8 cellular contexts compared by ENCODE assay signal in the genomic region with DNA sequence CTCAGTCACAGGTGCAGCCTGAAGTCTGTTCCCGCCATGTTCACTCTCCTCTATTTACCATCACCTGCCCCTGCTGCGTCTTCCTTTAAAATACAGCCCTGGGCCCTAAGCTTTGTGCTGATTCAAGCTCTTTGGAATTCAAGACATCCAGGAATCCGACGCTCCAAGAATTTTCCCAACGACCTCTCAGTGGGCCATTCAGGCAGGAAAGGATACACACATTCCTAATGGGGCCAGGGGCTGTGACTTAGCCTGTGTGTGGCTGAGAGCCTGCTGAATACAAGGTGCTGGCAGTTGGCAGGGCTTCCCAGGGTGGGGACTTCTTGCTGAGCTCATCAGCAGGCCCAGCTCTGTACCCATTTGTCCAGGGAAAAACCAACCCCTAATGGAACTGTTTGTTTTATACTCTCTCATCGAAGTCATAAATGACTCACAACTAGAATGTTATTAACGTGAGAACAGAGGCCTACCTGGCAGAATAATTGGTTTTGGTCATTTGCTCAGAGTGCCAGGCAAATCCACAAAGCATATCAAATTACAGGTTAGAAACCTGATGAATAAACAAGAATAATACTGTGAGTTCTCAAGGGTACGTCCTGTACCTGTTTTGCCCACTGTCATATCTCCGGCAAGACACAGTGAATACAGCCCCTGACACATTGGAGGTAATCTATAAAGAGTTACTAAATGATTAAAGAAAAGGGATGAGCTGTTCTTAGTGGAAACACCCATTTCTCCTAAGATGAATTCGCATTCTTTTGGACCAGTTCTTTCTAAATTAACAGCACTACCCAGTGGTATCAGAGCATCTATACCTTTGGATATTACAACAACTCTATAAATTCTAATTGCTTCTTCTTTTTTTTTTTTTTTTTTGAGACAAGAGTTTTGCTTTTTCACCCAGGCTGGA. TPM values are rescaled to one million over a fixed set of nuclear protein-coding genes. Genes with fewer than 3 reads are reported as not detected.
A peak's percentile ranks its signal among the peaks of the same experiment; 100 is the strongest.
DNase-seq lines count a peak whose midpoint lies in the region; ATAC-seq and TF ChIP-seq lines count a peak whose summit lies in the region.

No MANE protein-coding gene starts in this region.

- DNase-seq in Caco-2 (peak; percentile 78 to 90), IMR-90 (peak; percentile 97), WTC11 (ENCODE audit: low spot score) (peak; percentile 86), anterior cingulate cortex (lab: John Stamatoyannopoulos, UW) (no peak)
- DNase-seq in stimulated activated naive CD4-positive, alpha-beta T cell (lab: John Stamatoyannopoulos, UW): no peak

- peak overlapping the region; percentile 45 for H3K18ac ChIP-seq in IMR-90 (ENCODE audit: low read depth, low read length)

- no peak for TF ChIP-seq RAD21 in IMR-90 (IDR thresholded peaks at IDR 0.05; ENCODE audit: low read length)

- H4K91ac ChIP-seq in IMR-90 (ENCODE audit: insufficient read depth, low read depth, low read length): peak overlapping the region; percentile 78

- H3K27ac Mint-ChIP-seq in Caco-2 (ENCODE audit: unreplicated experiment) (peak overlapping the region; percentile 95), WTC11 (peak overlapping the region; percentile 100)

- H3K27me3 ChIP-seq in Caco-2 (replicated peaks; ENCODE audit: control insufficient read depth, insufficient read depth, low read length) (no peaks in the 10 kb centered on the region), IMR-90 (ENCODE audit: control insufficient read depth, insufficient read depth, low read length) (no peaks in the 10 kb centered on the region), iPS-18a (ENCODE audit: control insufficient read depth, insufficient read depth, low read length) (no peaks in the 10 kb centered on the region), stomach smooth muscle (ENCODE audit: control insufficient read depth in 1 of 2, insufficient read depth in 2 of 2, low read length in 2 of 2) (no peaks in the 10 kb centered on the region)

- H3K4me1 ChIP-seq in Caco-2: peaks cover 40% of the 10 kb centered on the region
- peaks cover 22% of the 10 kb centered on the region for H3K4me1 ChIP-seq in IMR-90 (ENCODE audit: control insufficient read depth, insufficient read depth, low read length)
- peaks cover 45% of the 10 kb centered on the region for H3K4me1 ChIP-seq in iPS-18a (ENCODE audit: control insufficient read depth, low read depth, low read length)
- peaks cover 14% of the 10 kb centered on the region for H3K4me1 ChIP-seq in stomach smooth muscle (ENCODE audit: control insufficient read depth, insufficient read depth, low read length)

- peak overlapping the region; percentile 45; the same call in 1 of the 2 replicates for H3K56ac ChIP-seq in IMR-90 (ENCODE audit: extremely low read depth, insufficient read depth, low read length)

- H3K4me1 Mint-ChIP-seq in Caco-2 (ENCODE audit: low read depth, unreplicated experiment) (peaks cover 25% of the 10 kb centered on the region), WTC11 (peaks cover 73% of the 10 kb centered on the region)

- H4K8ac ChIP-seq in IMR-90 (ENCODE audit: low read depth in 2 of 2, low read length in 2 of 2): peak overlapping the region; percentile 27 to 66; a peak in 3 of 4 replicates

- ATAC-seq in IMR-90 (ENCODE audit: low read depth) (peak; percentile 70), WTC11 (peak; percentile 79), GM21786 (IDR thresholded peaks at IDR 0.05; ENCODE audit: unreplicated experiment) (no peak)

- dilution Hi-C loops in IMR-90 (cut with HindIII; ENCODE audit: low sequenced_read_pairs, unreplicated experiment): no loop called here

- H2AK9ac ChIP-seq in IMR-90 (replicated peaks; ENCODE audit: low read depth, low read length, poor library complexity): peak overlapping the region; percentile 72

- H3K23ac ChIP-seq in IMR-90 (ENCODE audit: low read depth, low read length): peak overlapping the region; percentile 33; the same call in 1 of the 2 replicates

- TF ChIP-seq POLR2A in IMR-90 (IDR thresholded peaks at IDR 0.05; ENCODE audit: low read depth, low read length): peak; percentile 28; the same call in 1 of the 2 replicates

- POLR2A ChIA-PET in Caco-2 (lab: Charles Lee): interaction anchor here (0.5 to 1.7 kb wide), 3 partner anchors 11 to 89 kb away, joined by 3 to 9 read pairs (median 4); partner anchors contain the start of gene KCMF1
- POLR2A ChIA-PET in IMR-90 (lab: Charles Lee; ENCODE audit: unreplicated experiment): interaction anchor here (0.6 kb wide), 1 partner anchor 13 kb away, joined by 3 read pairs; the partner anchor contains the start of gene KCMF1
- POLR2A ChIA-PET in WTC11 (lab: Charles Lee): interaction anchor here (0.5 to 5.8 kb wide), 11 partner anchors 12 to 298 kb away, joined by 3 to 90 read pairs (median 5); partner anchors contain the start of gene KCMF1

- H3K36me3 Mint-ChIP-seq in Caco-2 (ENCODE audit: insufficient read depth, unreplicated experiment) (peaks cover 13% of the 10 kb centered on the region), WTC11 (peaks cover 16% of the 10 kb centered on the region)

- H2BK5ac ChIP-seq in IMR-90 (ENCODE audit: low read depth, low read length, poor library complexity, severe bottlenecking): peak overlapping the region; percentile 94

- peak overlapping the region; percentile 85 for H3K27ac ChIP-seq in IMR-90 (ENCODE audit: insufficient read depth, low read length)
- peak overlapping the region; percentile 94 for H3K27ac ChIP-seq in iPS-18a (ENCODE audit: low read length)
- peak overlapping the region; percentile 53 for H3K27ac ChIP-seq in stomach smooth muscle (ENCODE audit: low read length)

- H4K5ac ChIP-seq in IMR-90 (ENCODE audit: low read depth, low read length): no peak overlapping the region

- no peak overlapping the region for H3K4me3 ChIP-seq in Caco-2 (ENCODE audit: low read depth, low read length)
- H3K4me3 ChIP-seq in IMR-90 (ENCODE audit: insufficient read depth, low read depth, low read length): no peak overlapping the region
- H3K4me3 ChIP-seq in iPS-18a (ENCODE audit: low read length): peak overlapping the region; percentile 42
- no peak overlapping the region for H3K4me3 ChIP-seq in stomach smooth muscle (ENCODE audit: low read length in 2 of 2)

- H4K20me1 ChIP-seq in IMR-90 (ENCODE audit: insufficient read depth, low read length): peaks cover 20% of the 10 kb centered on the region

- H3K36me3 ChIP-seq in Caco-2 (ENCODE audit: control insufficient read depth, insufficient read depth, low read length): no peaks in the 10 kb centered on the region
- H3K36me3 ChIP-seq in IMR-90 (ENCODE audit: control insufficient read depth, insufficient read depth, low read length): peaks cover 4% of the 10 kb centered on the region
- H3K36me3 ChIP-seq in iPS-18a (ENCODE audit: control insufficient read depth, low read depth, low read length): peaks cover 10% of the 10 kb centered on the region
- no peaks in the 10 kb centered on the region for H3K36me3 ChIP-seq in stomach smooth muscle (ENCODE audit: control insufficient read depth in 2 of 2, insufficient read depth in 2 of 2, low read length in 2 of 2)

- H3K9ac ChIP-seq in IMR-90 (ENCODE audit: low read depth, low read length) (no peak overlapping the region), iPS-18a (ENCODE audit: low read length) (peak overlapping the region; percentile 64), stomach smooth muscle (ENCODE audit: low read length in 2 of 2) (no peak overlapping the region)

- H2BK15ac ChIP-seq in IMR-90 (ENCODE audit: low read depth, low read length): peak overlapping the region; percentile 43; the same call in 1 of the 3 replicates

- 17% methylated on average over 2 of the region's 10 CpGs; no CpG with 5 or more reads in 1 of the 2 experiments for WGBS in IMR-90 (ENCODE audit: extremely low coverage in 2 of 2, insufficient read length in 1 of 2), 2 experiments

- H3K4me3 Mint-ChIP-seq in Caco-2 (ENCODE audit: unreplicated experiment): peak overlapping the region; percentile 61
- peak overlapping the region; percentile 70 for H3K4me3 Mint-ChIP-seq in WTC11

- H2AK5ac ChIP-seq in IMR-90 (ENCODE audit: low read depth, low read length): peak overlapping the region; percentile 85

- H3K4me2 ChIP-seq in IMR-90 (ENCODE audit: low read depth, low read length): peak overlapping the region; percentile 25

- BruUV-seq in Caco-2 (replicated peaks; lab: Mats Ljungman, UMichigan): TSS peak; percentile 47
- no TSS peak for BruUV-seq in IMR-90 (replicated peaks; lab: Mats Ljungman, UMichigan)

- H3K9me3 Mint-ChIP-seq in Caco-2 (ENCODE audit: unreplicated experiment) (no peaks in the 10 kb centered on the region), WTC11 (no peaks in the 10 kb centered on the region)

- H2BK20ac ChIP-seq in IMR-90 (ENCODE audit: low read depth, low read length): peak overlapping the region; percentile 81

- peak overlapping the region; percentile 76 for H2BK120ac ChIP-seq in IMR-90 (ENCODE audit: low read depth, low read length)

- intact Hi-C loops in Caco-2 (cut with micrococcal nuclease; ENCODE audit: unreplicated experiment): loop anchor here (2.0 kb wide), 2 partner anchors 32 to 56 kb away; no protein-coding TSS in a partner anchor
- intact Hi-C loops in IMR-90 (cut with micrococcal nuclease): no loop called here

- H3K79me1 ChIP-seq in IMR-90 (ENCODE audit: low read depth in 1 of 2, low read length in 2 of 2): peaks cover 17 to 53% of the 10 kb centered on the region in 2 experiments

- no peak overlapping the region for H2AFZ ChIP-seq in IMR-90 (replicated peaks; ENCODE audit: low read length, poor library complexity)

- peak overlapping the region; percentile 50; the same call in 1 of the 2 replicates for H3K14ac ChIP-seq in IMR-90 (replicated peaks; ENCODE audit: low read depth, low read length)

- peak overlapping the region; percentile 76 for H3K4ac ChIP-seq in IMR-90 (ENCODE audit: low read depth, low read length)

- H3K9me3 ChIP-seq in Caco-2 (no peaks in the 10 kb centered on the region), IMR-90 (ENCODE audit: control insufficient read depth, insufficient read depth, low read length) (no peaks in the 10 kb centered on the region), iPS-18a (ENCODE audit: control insufficient read depth, low read depth, low read length) (no peaks in the 10 kb centered on the region), stomach smooth muscle (ENCODE audit: control insufficient read depth in 2 of 2, low read length in 2 of 2) (no peaks in the 10 kb centered on the region)

- CTCF ChIA-PET in Caco-2 (lab: Charles Lee): interaction anchor here (1.0 kb wide), 1 partner anchor 28 kb away, joined by 3 read pairs; no protein-coding TSS in a partner anchor
- CTCF ChIA-PET in IMR-90 (lab: Yijun Ruan, JAX): interaction anchor here (1.0 to 1.4 kb wide), 2 partner anchors 32 to 33 kb away, joined by 3 to 4 read pairs; no protein-coding TSS in a partner anchor
- CTCF ChIA-PET in WTC11 (lab: Charles Lee): interaction anchor here (0.7 to 5.6 kb wide), 15 partner anchors 11 to 109 kb away, joined by 3 to 67 read pairs (median 4); partner anchors contain the start of gene KCMF1

- peaks cover 27% of the 10 kb centered on the region for H3K9me1 ChIP-seq in IMR-90 (ENCODE audit: insufficient read depth, low read length)

- no peaks in the 10 kb centered on the region for H3K27me3 Mint-ChIP-seq in Caco-2 (ENCODE audit: insufficient read depth, unreplicated experiment)
- H3K27me3 Mint-ChIP-seq in WTC11 (ENCODE audit: low read depth): no peaks in the 10 kb centered on the region

- no peak for TF ChIP-seq CTCF in Caco-2 (IDR thresholded peaks at IDR 0.05; ENCODE audit: insufficient read depth in 1 of 2, low read depth in 1 of 2, low read length in 1 of 2, severe bottlenecking in 1 of 2, unreplicated experiment in 1 of 2)
- TF ChIP-seq CTCF in IMR-90 (conservative IDR thresholded peaks at IDR 0.05; ENCODE audit: low read depth, low read length): no peak
- no peak for TF ChIP-seq CTCF in WTC11 (IDR thresholded peaks at IDR 0.05)

- in situ Hi-C loops in IMR-90 (cut with MboI; ENCODE audit: low sequenced_read_pairs): no loop called here

RNA-seq across cellular contexts. Expression of gene KCMF1, which starts 12.6 kb away (rescaled TPM):
- total RNA-seq in Caco-2 (2022): 81.5 and 83.4 TPM in 2 replicates
- total RNA-seq in IMR-90 (2012; rRNA removed): 108 and 118 TPM in 2 replicates
- polyA plus RNA-seq in IMR-90 (2012; rRNA removed): 49.6 and 49.9 TPM in 2 replicates
- 7.8 and 8.4 TPM in 2 replicates for polyA plus RNA-seq in IMR-90 (2012; cell fraction: cytosol; rRNA removed)
- polyA plus RNA-seq in IMR-90 (2012; cell fraction: nucleus; rRNA removed; ENCODE audit: low replicate concordance): 5.9 and 39.0 TPM in 2 replicates
- total RNA-seq in WTC11 (2021): 114 to 118 TPM (median 117 TPM) in 3 replicates

RNA-seq across cellular contexts. Expression of gene TMSB10, which starts 52.9 kb away (rescaled TPM):
- total RNA-seq in Caco-2 (2022): 1,258 and 1,458 TPM in 2 replicates
- 842 and 3,620 TPM in 2 replicates for total RNA-seq in IMR-90 (2012; rRNA removed)
- polyA plus RNA-seq in IMR-90 (2012; rRNA removed): 5,527 and 7,531 TPM in 2 replicates
- polyA plus RNA-seq in IMR-90 (2012; cell fraction: cytosol; rRNA removed): 7,585 and 16,787 TPM in 2 replicates
- polyA plus RNA-seq in IMR-90 (2012; cell fraction: nucleus; rRNA removed; ENCODE audit: low replicate concordance): 1,357 and 2,658 TPM in 2 replicates
- total RNA-seq in WTC11 (2021): 869 to 943 TPM (median 911 TPM) in 3 replicates

Comparison
In these comparisons a context has a peak if more than half of its experiments do, and no peak if none do; other contexts are left out.
1. DNase-seq: peak in Caco-2 (2 of 2), IMR-90 (single experiment) and WTC11 (single experiment); none in stimulated activated naive CD4-positive, alpha-beta T cell (0 of 6) and anterior cingulate cortex (0 of 58).
2. Peak in every context shown above with its lines, with median percentiles within 50 percentile points of each other: H3K27ac ChIP-seq.